ENCODE assay signal across 20 cellular contexts in genomic region chr17:28818705-28819295, GRCh38. TPM values are rescaled to one million over a fixed set of nuclear protein-coding genes. Genes with fewer than 3 reads are reported as not detected.
DNase-seq lines count a peak whose midpoint lies in the region; ATAC-seq and TF ChIP-seq lines count a peak whose summit lies in the region.
"Had no signal": no experiment of that assay in that cellular context is flagged by ENCODE, and none has a peak within 500 bp of the region (broad histone marks: within the 10 kb centered on the region; RNA-seq: fewer than 3 reads in every experiment).

No MANE protein-coding gene starts in this region.

- H3K4me3 ChIP-seq in mesendoderm (ENCODE audit: low read length) (no peak overlapping the region), spleen (no peak overlapping the region), trophoblast cell (ENCODE audit: low read depth, low read length) (no peak overlapping the region)
- H3K4me3 ChIP-seq: adrenal gland, heart right ventricle, left lung, prostate gland, tibial artery had no signal

- no peak overlapping the region for H2BK12ac ChIP-seq in trophoblast cell (ENCODE audit: low read length)

- H2BK120ac ChIP-seq in mesendoderm (ENCODE audit: low read depth, low read length), result peak overlapping the region; percentile 45
- no peak overlapping the region for H2BK120ac ChIP-seq in trophoblast cell (ENCODE audit: insufficient read depth, low read length, poor library complexity)

- peak overlapping the region; percentile 3 for H3K56ac ChIP-seq in mesendoderm (ENCODE audit: low read length)

- H3K4me2 ChIP-seq in mesendoderm (ENCODE audit: low read length) (no peak overlapping the region), trophoblast cell (ENCODE audit: low read length) (no peak overlapping the region)

- H2AFZ ChIP-seq in trophoblast cell (ENCODE audit: insufficient read depth, low read length, poor library complexity), result no peak overlapping the region

- H3K27me3 ChIP-seq in mesendoderm (ENCODE audit: insufficient read depth, low read length, poor library complexity) (no peaks in the 10 kb centered on the region), spleen (replicated peaks in 1 of 7) (no peaks in the 10 kb centered on the region), trophoblast cell (ENCODE audit: insufficient read depth, low read length) (no peaks in the 10 kb centered on the region)
- H3K27me3 ChIP-seq: adrenal gland, heart right ventricle, left lung, tibial artery had no signal

- no peak overlapping the region for H3K23ac ChIP-seq in mesendoderm (ENCODE audit: low read length)
- H3K23ac ChIP-seq in trophoblast cell (ENCODE audit: low read length), result no peak overlapping the region

- H3K79me2 ChIP-seq in mesendoderm (ENCODE audit: control insufficient read depth, insufficient read depth, low read length), result peaks cover 9% of the 10 kb centered on the region
- no peaks in the 10 kb centered on the region for H3K79me2 ChIP-seq in trophoblast cell (ENCODE audit: control insufficient read depth, insufficient read depth, low read length, poor library complexity)

- H3K36me3 ChIP-seq in mesendoderm (ENCODE audit: control insufficient read depth, insufficient read depth, low read length) (no peaks in the 10 kb centered on the region), spleen (peaks cover 0 to 4% (median 0%) of the 10 kb centered on the region in 6 donors), trophoblast cell (ENCODE audit: control insufficient read depth in 1 of 2, insufficient read depth in 2 of 2, low read length in 2 of 2) (peaks cover 0 to 1% of the 10 kb centered on the region in 2 experiments)
- H3K36me3 ChIP-seq: adrenal gland, heart right ventricle, left lung, prostate gland, tibial artery had no signal

- H3K27ac Mint-ChIP-seq in activated naive CD4-positive, alpha-beta T cell treated with anti-CD3 and anti-CD28 coated beads, Interleukin-2, amount 50 U/mL, for 24 hours, result peak overlapping the region; percentile 68
- no peak overlapping the region for H3K27ac Mint-ChIP-seq in activated T-helper 17 cell treated with anti-CD3 and anti-CD28 coated beads, Interleukin-2, amount 50 U/mL, for 72 hours
- H3K27ac Mint-ChIP-seq: mesothelial cell of epicardium, nephron progenitor cell had no signal

- no peaks in the 10 kb centered on the region for H3K27me3 Mint-ChIP-seq in activated naive CD4-positive, alpha-beta T cell treated with anti-CD3 and anti-CD28 coated beads, Interleukin-2, amount 50 U/mL, for 24 hours
- H3K27me3 Mint-ChIP-seq in activated T-helper 17 cell treated with anti-CD3 and anti-CD28 coated beads, Interleukin-2, amount 50 U/mL, for 72 hours, result no peaks in the 10 kb centered on the region

- no peak overlapping the region for H4K12ac ChIP-seq in trophoblast cell (ENCODE audit: low read depth, low read length)

- no peak overlapping the region for H3K18ac ChIP-seq in mesendoderm (ENCODE audit: low read length)
- H3K18ac ChIP-seq in trophoblast cell (ENCODE audit: low read length), result no peak overlapping the region

- H3K4me1 Mint-ChIP-seq in activated naive CD4-positive, alpha-beta T cell treated with anti-CD3 and anti-CD28 coated beads, Interleukin-2, amount 50 U/mL, for 24 hours, result peaks cover 30% of the 10 kb centered on the region
- H3K4me1 Mint-ChIP-seq in activated T-helper 17 cell treated with anti-CD3 and anti-CD28 coated beads, Interleukin-2, amount 50 U/mL, for 72 hours, result no peaks in the 10 kb centered on the region

- H4K91ac ChIP-seq in trophoblast cell (ENCODE audit: low read depth, low read length), result no peak overlapping the region

- no peaks in the 10 kb centered on the region for H3K36me3 Mint-ChIP-seq in activated naive CD4-positive, alpha-beta T cell treated with anti-CD3 and anti-CD28 coated beads, Interleukin-2, amount 50 U/mL, for 24 hours
- no peaks in the 10 kb centered on the region for H3K36me3 Mint-ChIP-seq in activated T-helper 17 cell treated with anti-CD3 and anti-CD28 coated beads, Interleukin-2, amount 50 U/mL, for 72 hours (ENCODE audit: low read depth)

- no peak for TF ChIP-seq CTCF in spleen (IDR thresholded peaks at IDR 0.05 in 8 of 11, conservative IDR thresholded peaks at IDR 0.05 in 3 of 11)

- no peak for DNase-seq in activated naive CD4-positive, alpha-beta T cell treated with anti-CD3 and anti-CD28 coated beads, Interleukin-2, amount 50 U/mL, for 16 hours
- DNase-seq in astrocyte of the hippocampus (ENCODE audit: low read depth, low spot score), result peak; percentile 11
- DNase-seq in mesendoderm, result no peak
- no peak for DNase-seq in stimulated activated CD4-positive, alpha-beta T cell treated with anti-CD3 and anti-CD28 coated beads, Interleukin-15, amount 100 ng/mL, for 24 hours
- no peak for DNase-seq in spleen
- no peak for DNase-seq in trophoblast cell
- DNase-seq: activated CD4-positive, alpha-beta T cell treated with anti-CD3 and anti-CD28 coated beads, Interleukin-2, amount 50 U/mL, for 4 hours; activated gamma-delta T cell; adrenal gland; heart right ventricle; left lung; NCI-H1417; nephron progenitor cell; tibial artery had no signal

- no peak overlapping the region for H2BK15ac ChIP-seq in mesendoderm (replicated peaks; ENCODE audit: low read depth)

- WGBS in mesendoderm (ENCODE audit: extremely low coverage, insufficient coverage, low lambda C conversion rate), result no CpG with 5 or more reads among the region's 3 CpGs
- 90 to 97% (median 91%) methylated on average over 3 of the region's 3 CpGs for WGBS in spleen, 5 donors
- no CpG with 5 or more reads among the region's 3 CpGs for WGBS in trophoblast cell (ENCODE audit: extremely low coverage, insufficient coverage, insufficient read length)

- H2AK5ac ChIP-seq in mesendoderm (ENCODE audit: low read length) (no peak overlapping the region), trophoblast cell (ENCODE audit: low read length) (no peak overlapping the region)

- H4K8ac ChIP-seq in mesendoderm (ENCODE audit: low read depth, low read length) (no peak overlapping the region), trophoblast cell (ENCODE audit: low read depth, low read length) (no peak overlapping the region)

- H3K4ac ChIP-seq in mesendoderm (ENCODE audit: low read depth, low read length) (no peak overlapping the region), trophoblast cell (ENCODE audit: low read depth, low read length) (no peak overlapping the region)

- TF ChIP-seq POLR2A in spleen (IDR thresholded peaks at IDR 0.05), result no peak

- ATAC-seq in activated T-helper 17 cell treated with anti-CD3 and anti-CD28 coated beads, Interleukin-2, amount 50 U/mL, for 72 hours (replicated peaks), result no peak
- ATAC-seq: heart right ventricle; left lung; SK-N-SH treated with all-trans-retinoic acid at 6 μM for 48 hours; stimulated activated effector memory CD8-positive, alpha-beta T cell treated with anti-CD3 and anti-CD28 coated beads, Interleukin-12 subunit alpha, Interleukin-12 subunit beta, amount 100 ng/mL, for 72 hours had no signal

- H4K5ac ChIP-seq in mesendoderm (ENCODE audit: low read length), result no peak overlapping the region

- no peak overlapping the region for H3K27ac ChIP-seq in mesendoderm (ENCODE audit: low read depth, low read length)
- H3K27ac ChIP-seq in spleen, result no peak overlapping the region
- H3K27ac ChIP-seq in trophoblast cell (ENCODE audit: low read depth, low read length), result no peak overlapping the region
- H3K27ac ChIP-seq: adrenal gland, heart right ventricle, left lung, prostate gland, tibial artery had no signal

- no peaks in the 10 kb centered on the region for H3K9me3 Mint-ChIP-seq in activated naive CD4-positive, alpha-beta T cell treated with anti-CD3 and anti-CD28 coated beads, Interleukin-2, amount 50 U/mL, for 24 hours
- H3K9me3 Mint-ChIP-seq in activated T-helper 17 cell treated with anti-CD3 and anti-CD28 coated beads, Interleukin-2, amount 50 U/mL, for 72 hours, result no peaks in the 10 kb centered on the region
- H3K9me3 Mint-ChIP-seq: mesothelial cell of epicardium; nephron progenitor cell; stimulated activated effector memory CD8-positive, alpha-beta T cell treated with anti-CD3 and anti-CD28 coated beads, Interleukin-12 subunit alpha, Interleukin-12 subunit beta, amount 100 ng/mL, for 72 hours had no signal

- H3K79me1 ChIP-seq in mesendoderm (ENCODE audit: low read length), result peaks cover 5% of the 10 kb centered on the region
- no peaks in the 10 kb centered on the region for H3K79me1 ChIP-seq in trophoblast cell (ENCODE audit: low read length)

- H3K9me3 ChIP-seq in spleen (no peaks in the 10 kb centered on the region), trophoblast cell (ENCODE audit: insufficient read depth, low read depth, low read length) (no peaks in the 10 kb centered on the region)
- H3K9me3 ChIP-seq: adrenal gland, heart right ventricle, left lung, prostate gland, tibial artery had no signal

- intact Hi-C loops in spleen (cut with DNase I; ENCODE audit: low total_unique reads), result loop anchor here (10.0 kb wide), 1 partner anchor 54 kb away; no protein-coding TSS in a partner anchor

- H3K9ac ChIP-seq in mesendoderm (ENCODE audit: low read length) (no peak overlapping the region), trophoblast cell (ENCODE audit: low read length) (no peak overlapping the region)

- H2BK5ac ChIP-seq in mesendoderm (ENCODE audit: low read length), result no peak overlapping the region
- no peak overlapping the region for H2BK5ac ChIP-seq in trophoblast cell (ENCODE audit: low read depth, low read length, poor library complexity)

- H3K14ac ChIP-seq in trophoblast cell (ENCODE audit: low read length), result no peak overlapping the region

- no peaks in the 10 kb centered on the region for H3K4me1 ChIP-seq in mesendoderm (ENCODE audit: control insufficient read depth, low read depth, low read length)
- peaks cover 0 to 10% (median 0%) of the 10 kb centered on the region in 6 donors for H3K4me1 ChIP-seq in spleen
- peaks cover 0 to 2% of the 10 kb centered on the region in 2 experiments for H3K4me1 ChIP-seq in trophoblast cell (ENCODE audit: control insufficient read depth in 1 of 2, insufficient read depth in 2 of 2, low read length in 2 of 2)
- H3K4me1 ChIP-seq: adrenal gland, prostate gland had no signal

- H3K4me3 Mint-ChIP-seq in activated naive CD4-positive, alpha-beta T cell treated with anti-CD3 and anti-CD28 coated beads, Interleukin-2, amount 50 U/mL, for 24 hours, result no peak overlapping the region
- no peak overlapping the region for H3K4me3 Mint-ChIP-seq in activated T-helper 17 cell treated with anti-CD3 and anti-CD28 coated beads, Interleukin-2, amount 50 U/mL, for 72 hours
- H3K4me3 Mint-ChIP-seq: mesothelial cell of epicardium; nephron progenitor cell; stimulated activated effector memory CD8-positive, alpha-beta T cell treated with anti-CD3 and anti-CD28 coated beads, Interleukin-12 subunit alpha, Interleukin-12 subunit beta, amount 100 ng/mL, for 72 hours had no signal

RNA-seq across cellular contexts. Expression of gene FAM222B, which starts 23.8 kb away (rescaled TPM):
- 63.3 TPM for polyA plus RNA-seq in mesendoderm (2013, experiment 1 of 2)
- 65.8 TPM for polyA plus RNA-seq in mesendoderm (2013, experiment 2 of 2)
- total RNA-seq in activated T-helper 17 cell treated with anti-CD3 and anti-CD28 coated beads, Interleukin-2, amount 50 U/mL, for 72 hours, result 10 to 100 TPM; 18.7 to 25.1 TPM
- total RNA-seq in spleen, result 10 to 100 TPM; 11.6 to 23.6 (median 17.5) TPM
- polyA plus RNA-seq in spleen, result 1 to 10 TPM; 2.9 to 5.3 (median 3.0) TPM
- 45.9 and 48.6 TPM in 2 replicates for polyA plus RNA-seq in trophoblast cell (2013)

RNA-seq across cellular contexts. Expression of gene ERAL1, which starts 36.0 kb away (rescaled TPM):
- 55.8 TPM for polyA plus RNA-seq in mesendoderm (2013, experiment 1 of 2)
- polyA plus RNA-seq in mesendoderm (2013, experiment 2 of 2), result 62.4 TPM
- 10 to 100 TPM; 38.2 to 60.2 TPM for total RNA-seq in activated T-helper 17 cell treated with anti-CD3 and anti-CD28 coated beads, Interleukin-2, amount 50 U/mL, for 72 hours
- total RNA-seq in spleen, result 10 to 100 TPM; 28.4 to 51.9 (median 38.8) TPM
- 10 to 100 TPM; 31.2 to 39.7 (median 38.6) TPM for polyA plus RNA-seq in spleen
- polyA plus RNA-seq in trophoblast cell (2013), result 39.0 and 40.1 TPM in 2 replicates
